ENCODE assay signal across 13 cellular contexts in genomic region chr22:37219534-37219933, GRCh38. TPM values are rescaled to one million over a fixed set of nuclear protein-coding genes. Genes with fewer than 3 reads are reported as not detected.
DNase-seq lines count a peak whose midpoint lies in the region; ATAC-seq, FAIRE-seq and TF ChIP-seq lines count a peak whose summit lies in the region.
"Had no signal": no experiment of that assay in that cellular context is flagged by ENCODE, and none has a peak within 500 bp of the region (broad histone marks: within the 10 kb centered on the region; RNA-seq: fewer than 3 reads in every experiment).

No MANE protein-coding gene starts in this region.

- peak overlapping the region; percentile 35 for H3K4me3 ChIP-seq in OCI-LY7 (ENCODE audit: low read depth, low read length, poor library complexity, severe bottlenecking)
- H3K4me3 ChIP-seq: left ventricle myocardium inferior had no signal

- BruUV-seq in OCI-LY7 (replicated peaks; lab: Mats Ljungman, UMichigan) = no TSS peak
- BruUV-seq in MCF 10A (replicated peaks; lab: Mats Ljungman, UMichigan) = no TSS peak

- POLR2A ChIA-PET in OCI-LY7 (lab: Charles Lee) (interaction anchor here (0.8 to 1.4 kb wide), 3 partner anchors 9 to 25 kb away, joined by 3 read pairs; no protein-coding TSS in a partner anchor), MCF 10A (lab: Yijun Ruan, JAX) (no interaction called here)
- POLR2A ChIA-PET in naive thymus-derived CD8-positive, alpha-beta T cell (lab: Charles Lee) = interaction anchor here (0.7 to 31.6 kb wide), 8 partner anchors 15 to 270 kb away, joined by 3 to 1090 read pairs (median 8); partner anchors contain the start of genes CYTH4, IL2RB, RAC2 and SSTR3

- peak overlapping the region; percentile 69 for H3K4me2 ChIP-seq in OCI-LY7 (ENCODE audit: low read length)

- no peaks in the 10 kb centered on the region for H3K79me2 ChIP-seq in OCI-LY7 (ENCODE audit: insufficient read depth, low read depth, low read length)

- FAIRE-seq in GM19239 (lab: Jason Lieb, UNC) = no peak
- FAIRE-seq: urothelium cell line had no signal

- H4K20me1 ChIP-seq in OCI-LY7 (ENCODE audit: insufficient read depth, low read length) = no peaks in the 10 kb centered on the region

- peaks cover 33% of the 10 kb centered on the region for H3K36me3 ChIP-seq in OCI-LY7 (ENCODE audit: insufficient read depth, low read length)
- H3K36me3 ChIP-seq: left ventricle myocardium inferior had no signal

- H2AFZ ChIP-seq in OCI-LY7 (ENCODE audit: low read length) = peak overlapping the region; percentile 53; the same call in 1 of the 2 replicates

- intact Hi-C loops in OCI-LY7 (cut with micrococcal nuclease; ENCODE audit: unreplicated experiment) = loop anchor here (2.0 kb wide), 1 partner anchor 25 kb away; the partner anchor contains the start of gene RAC2
- intact Hi-C loops in MCF 10A (cut with micrococcal nuclease) = no loop called here

- peak; percentile 22 for ATAC-seq in GM18498 (IDR thresholded peaks at IDR 0.05; ENCODE audit: unreplicated experiment)
- ATAC-seq in GM21515 (IDR thresholded peaks at IDR 0.05; ENCODE audit: unreplicated experiment) = peak; percentile 14
- ATAC-seq in naive thymus-derived CD8-positive, alpha-beta T cell = peak in 1 of 2 donors; percentile 6
- no peak for ATAC-seq in HG03139 (IDR thresholded peaks at IDR 0.05; ENCODE audit: unreplicated experiment)

- peak overlapping the region; percentile 84 for H3K27ac ChIP-seq in OCI-LY7 (ENCODE audit: low read depth, low read length, poor library complexity, severe bottlenecking)
- H3K27ac ChIP-seq: left ventricle myocardium inferior had no signal

- peak overlapping the region; percentile 67 to 91 (median 80) for H3K4me3 Mint-ChIP-seq in naive thymus-derived CD8-positive, alpha-beta T cell
- no peak overlapping the region for H3K4me3 Mint-ChIP-seq in MCF 10A (ENCODE audit: unreplicated experiment)

- no peaks in the 10 kb centered on the region for H3K27me3 Mint-ChIP-seq in naive thymus-derived CD8-positive, alpha-beta T cell
- peaks cover 36% of the 10 kb centered on the region for H3K27me3 Mint-ChIP-seq in MCF 10A (ENCODE audit: insufficient read depth, unreplicated experiment)

- H3K4me1 Mint-ChIP-seq in naive thymus-derived CD8-positive, alpha-beta T cell = peaks cover 50 to 96% (median 93%) of the 10 kb centered on the region in 4 donors
- H3K4me1 Mint-ChIP-seq in MCF 10A (ENCODE audit: insufficient read depth, unreplicated experiment) = no peaks in the 10 kb centered on the region

- H3K27ac Mint-ChIP-seq in naive thymus-derived CD8-positive, alpha-beta T cell = peak overlapping the region; percentile 86 to 99 (median 97)
- no peak overlapping the region for H3K27ac Mint-ChIP-seq in MCF 10A (ENCODE audit: low read depth, unreplicated experiment)

- H3K4me1 ChIP-seq in OCI-LY7 (ENCODE audit: insufficient read depth, low read length, poor library complexity, severe bottlenecking) = peaks cover 56% of the 10 kb centered on the region
- H3K4me1 ChIP-seq: left ventricle myocardium inferior had no signal

- TF ChIP-seq CTCF in OCI-LY7 (conservative IDR thresholded peaks at IDR 0.05; ENCODE audit: low read length) (no peak), MCF 10A (IDR thresholded peaks at IDR 0.05; ENCODE audit: unreplicated experiment) (no peak)

- no peak for DNase-seq in OCI-LY7 (ENCODE audit: low spot score)
- no peak for DNase-seq in naive thymus-derived CD8-positive, alpha-beta T cell
- DNase-seq in GM19239 (ENCODE audit: insufficient read length, low spot score) = no peak
- no peak for DNase-seq in MCF 10A (ENCODE audit: unreplicated experiment)
- DNase-seq: KG1, left ventricle myocardium inferior, SIG-M5 had no signal

- H3K36me3 Mint-ChIP-seq in naive thymus-derived CD8-positive, alpha-beta T cell = peaks cover 0 to 27% (median 19%) of the 10 kb centered on the region in 3 donors
- peaks cover 7% of the 10 kb centered on the region for H3K36me3 Mint-ChIP-seq in MCF 10A (ENCODE audit: insufficient read depth, unreplicated experiment)

- H3K9me3 Mint-ChIP-seq in naive thymus-derived CD8-positive, alpha-beta T cell = peaks cover 0 to 4% (median 0%) of the 10 kb centered on the region in 9 donors
- H3K9me3 Mint-ChIP-seq in MCF 10A (ENCODE audit: unreplicated experiment) = no peaks in the 10 kb centered on the region

- H3K9me2 ChIP-seq in OCI-LY7 (ENCODE audit: insufficient read depth, low read length) = no peaks in the 10 kb centered on the region

- H3K9me3 ChIP-seq in OCI-LY7 (ENCODE audit: low read length) = 0 out of 2 replicates have a peak, but pooled peaks cover 4% of the 10 kb centered on the region
- H3K9me3 ChIP-seq: left ventricle myocardium inferior had no signal

- CTCF ChIA-PET in OCI-LY7 (lab: Charles Lee; ENCODE audit: unreplicated experiment) = interaction anchor here (1.1 kb wide), 1 partner anchor 23 kb away, joined by 3 read pairs; no protein-coding TSS in a partner anchor
- CTCF ChIA-PET in MCF 10A (lab: Yijun Ruan, JAX) = interaction anchor here (0.6 to 0.7 kb wide), 2 partner anchors 239 to 363 kb away, joined by 3 read pairs; no protein-coding TSS in a partner anchor

RNA-seq across cellular contexts. Expression of gene SSTR3, which starts 7.3 kb away (rescaled TPM):
- 0.05 and 0.25 TPM in 2 replicates for total RNA-seq in OCI-LY7 (2014; rRNA removed; shearing (Covaris generic))
- total RNA-seq in OCI-LY7 (2022) = 0.30 TPM in 2 replicates
- 10 to 100 TPM; 13.5 to 13.7 TPM for total RNA-seq in naive thymus-derived CD8-positive, alpha-beta T cell
- polyA plus RNA-seq in naive thymus-derived CD8-positive, alpha-beta T cell = 1 to 10 TPM; 2.9 to 7.3 (median 4.2) TPM
- not detected in 2 replicates for total RNA-seq in MCF 10A (2022)
- total RNA-seq: cardiac septum, left ventricle myocardium inferior, posterior vena cava had no signal

RNA-seq across cellular contexts. Expression of gene RAC2, which starts 24.5 kb away (rescaled TPM):
- 91.5 and 142 TPM in 2 replicates for total RNA-seq in OCI-LY7 (2014; rRNA removed; shearing (Covaris generic))
- total RNA-seq in OCI-LY7 (2022) (321 and 331 TPM in 2 replicates), MCF 10A (2022) (42.4 and 52.6 TPM in 2 replicates)
- total RNA-seq in naive thymus-derived CD8-positive, alpha-beta T cell = 100 to 1,000 TPM; 295 to 297 TPM
- 1,000 to 10,000 TPM in 2 of 3 donors, 100 to 1,000 TPM in 1; 740 to 1,115 (median 1,110) TPM for polyA plus RNA-seq in naive thymus-derived CD8-positive, alpha-beta T cell

RNA-seq across cellular contexts. Expression of gene C1QTNF6, which starts 31.5 kb away (rescaled TPM):
- 6.8 and 7.3 TPM in 2 replicates for total RNA-seq in OCI-LY7 (2014; rRNA removed; shearing (Covaris generic))
- 18.7 and 19.6 TPM in 2 replicates for total RNA-seq in OCI-LY7 (2022)
- total RNA-seq in naive thymus-derived CD8-positive, alpha-beta T cell = 10 to 100 TPM; 24.6 to 25.7 TPM
- 1 to 10 TPM in 2 of 3 donors, under 1 TPM in 1; 0.68 to 4.0 (median 1.7) TPM for polyA plus RNA-seq in naive thymus-derived CD8-positive, alpha-beta T cell
- total RNA-seq in MCF 10A (2022) = 6.6 and 11.6 TPM in 2 replicates

Comparison
In these comparisons a context has a peak if more than half of its experiments do, and no peak if none do; other contexts are left out.
1. RNA of gene SSTR3, which starts 7.3 kb away (total RNA-seq): 13.5 to 13.7 TPM in naive thymus-derived CD8-positive, alpha-beta T cell; 0.05 to 0.30 TPM in OCI-LY7 and not detected in MCF 10A; every median in the first group is over 10 times any median in the second.